In the genomic region with DNA sequence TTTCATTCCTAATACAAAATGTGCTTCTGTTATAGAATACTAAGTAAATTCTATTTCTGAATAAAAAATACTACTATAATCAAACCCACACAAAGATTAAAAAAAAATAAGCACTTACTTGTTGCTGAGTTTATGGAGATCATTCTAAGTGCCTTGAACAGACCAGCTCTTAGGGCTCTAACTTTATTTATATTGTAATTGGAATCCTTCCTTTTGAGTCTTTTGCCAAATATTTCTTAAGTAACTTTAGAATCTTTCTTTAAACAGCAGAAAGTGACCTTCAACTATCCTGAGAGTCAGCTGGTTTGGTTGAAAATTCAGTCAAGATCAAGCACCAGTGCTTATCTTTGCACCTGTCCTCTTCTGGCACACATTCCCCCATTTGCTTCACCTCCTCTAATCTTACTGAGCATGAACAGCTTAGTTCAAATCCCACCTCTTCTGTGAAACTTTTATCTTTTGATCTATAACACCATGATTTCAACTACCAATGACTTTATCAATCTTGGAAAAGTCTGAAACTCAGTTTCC, we compare ENCODE assay signal across 27 cellular contexts.
"Had no signal": no experiment of that assay in that cellular context is flagged by ENCODE, and none has a peak within 500 bp of the region (broad histone marks: within the 10 kb centered on the region; RNA-seq: fewer than 3 reads in every experiment).

No MANE protein-coding gene starts in this region.

- H3K27ac ChIP-seq: brain microvascular endothelial cell, coronary artery, esophagus muscularis mucosa, gastroesophageal sphincter, ovary, psoas muscle, right atrium auricular region, upper lobe of right lung, WERI-Rb-1 had no signal

- H3K4me3 Mint-ChIP-seq: activated naive CD4-positive, alpha-beta T cell treated with anti-CD3 and anti-CD28 coated beads for 36 hours; activated T-cell treated with anti-CD3 and anti-CD28 coated beads, Interleukin-2, amount 50 U/mL, for 72 hours; naive B cell; T-cell; T-helper 2 cell treated with Interferon-gamma antibody and Interleukin-4, amounts not matched to agents 5 μg/mL and 100 μg/mL, for 36 hours had no signal

- H3K27ac Mint-ChIP-seq: activated naive CD4-positive, alpha-beta T cell treated with anti-CD3 and anti-CD28 coated beads for 36 hours; activated T-cell treated with anti-CD3 and anti-CD28 coated beads, Interleukin-2, amount 50 U/mL, for 72 hours; T-helper 2 cell treated with Interferon-gamma antibody and Interleukin-4, amounts not matched to agents 5 μg/mL and 100 μg/mL, for 36 hours had no signal

- H3K9me3 ChIP-seq: esophagus muscularis mucosa, gastroesophageal sphincter, mucosa of descending colon, ovary, psoas muscle, right atrium auricular region, upper lobe of right lung had no signal

- H3K27me3 ChIP-seq: brain microvascular endothelial cell, esophagus muscularis mucosa, gastroesophageal sphincter, ovary, right atrium auricular region, upper lobe of right lung had no signal

- H3K9me3 Mint-ChIP-seq: activated naive CD4-positive, alpha-beta T cell treated with anti-CD3 and anti-CD28 coated beads for 36 hours; activated T-cell treated with anti-CD3 and anti-CD28 coated beads, Interleukin-2, amount 50 U/mL, for 72 hours; T-cell; T-helper 2 cell treated with Interferon-gamma antibody and Interleukin-4, amounts not matched to agents 5 μg/mL and 100 μg/mL, for 36 hours had no signal

- H3K27me3 Mint-ChIP-seq: naive B cell, T-cell had no signal

- DNase-seq: activated CD4-positive, alpha-beta T cell treated with anti-CD3 and anti-CD28 coated beads for 1 hour; activated CD4-positive, alpha-beta T cell treated with anti-CD3 and anti-CD28 coated beads, Interleukin-2, amount 50 U/mL, for 4 hours; activated effector memory CD4-positive, alpha-beta T cell treated with Interleukin-2 at 50 U/mL for 16 hours; activated naive CD4-positive, alpha-beta T cell treated with anti-CD3 and anti-CD28 coated beads for 36 hours; activated T-cell treated with anti-CD3 and anti-CD28 coated beads, Interleukin-2, amount 50 U/mL, for 72 hours; anterior cingulate cortex; brain microvascular endothelial cell; caudate nucleus; head of caudate nucleus; hypothalamus; islet precursor cell; left cardiac atrium; mesendoderm; mucosa of descending colon; naive B cell; ovary; psoas muscle; stimulated activated CD4-positive, alpha-beta T cell treated with anti-CD3 and anti-CD28 coated beads, Interleukin-4, amount 100 ng/mL, for 24 hours; stimulated activated naive CD8-positive, alpha-beta T cell treated with anti-CD3 and anti-CD28 coated beads, Interleukin-15, Interleukin-2, amounts not matched to agents 100 U/mL and 50 U/mL, for 24 hours; T-cell; upper lobe of right lung; WERI-Rb-1 had no signal

- H3K36me3 ChIP-seq: ovary had no signal

- H3K4me1 ChIP-seq: gastroesophageal sphincter, upper lobe of right lung had no signal

- ATAC-seq: activated T-cell treated with anti-CD3 and anti-CD28 coated beads, Interleukin-2, amount 50 U/mL, for 72 hours; gastroesophageal sphincter; left cardiac atrium; mucosa of descending colon; psoas muscle; stimulated activated naive CD8-positive, alpha-beta T cell treated with anti-CD3 and anti-CD28 coated beads, Interleukin-15, Interleukin-2, amounts not matched to agents 100 U/mL and 50 U/mL, for 24 hours; T-cell; upper lobe of right lung had no signal

- H3K4me3 ChIP-seq: coronary artery, esophagus muscularis mucosa, gastroesophageal sphincter, mucosa of descending colon, ovary, psoas muscle, right atrium auricular region, upper lobe of right lung had no signal

- H3K4me1 Mint-ChIP-seq: naive B cell, T-cell had no signal
